8 cellular contexts compared by ENCODE assay signal in genomic region chr17:38349097-38349904, GRCh38. TPM values are rescaled to one million over a fixed set of nuclear protein-coding genes. Genes with fewer than 3 reads are reported as not detected.
DNase-seq lines count a peak whose midpoint lies in the region; ATAC-seq and TF ChIP-seq lines count a peak whose summit lies in the region.

No MANE protein-coding gene starts in this region.

- H3K27ac Mint-ChIP-seq in osteocyte (ENCODE audit: unreplicated experiment): peak overlapping the region; percentile 16

- peak overlapping the region in 3 of 4 donors; percentile 42 to 96 (median 65) for H3K27ac ChIP-seq in gastroesophageal sphincter
- H3K27ac ChIP-seq in thoracic aorta: no peak overlapping the region

- H3K9me3 ChIP-seq in gastroesophageal sphincter (no peaks in the 10 kb centered on the region), thoracic aorta (no peaks in the 10 kb centered on the region)

- H3K36me3 ChIP-seq in gastroesophageal sphincter (no peaks in the 10 kb centered on the region), thoracic aorta (no peaks in the 10 kb centered on the region)

- TF ChIP-seq POLR2A in gastroesophageal sphincter (IDR thresholded peaks at IDR 0.05): no peak

- DNase-seq in EH (ENCODE audit: low read depth) (peak; percentile 84), NAMALWA (ENCODE audit: low spot score) (peak; percentile 94), SHP77 (lab: John Stamatoyannopoulos, UW) (peak; percentile 66 to 78), osteocyte (ENCODE audit: extremely low spot score, unreplicated experiment) (no peak), thoracic aorta (ENCODE audit: low spot score) (peak; percentile 55)
- peak; percentile 68 for DNase-seq in activated T-helper 9 cell treated with anti-CD3 and anti-CD28 coated beads, Interleukin-2, amount 50 U/mL, for 16 hours (ENCODE audit: low read depth)

- H3K4me3 ChIP-seq in gastroesophageal sphincter (no peak overlapping the region), thoracic aorta (no peak overlapping the region)

- H3K27me3 Mint-ChIP-seq in osteocyte (ENCODE audit: unreplicated experiment): no peaks in the 10 kb centered on the region

- peak in 3 of 4 experiments; percentile 81 to 91 (median 85) for TF ChIP-seq CTCF in gastroesophageal sphincter (IDR thresholded peaks at IDR 0.05)
- peak; percentile 94 for TF ChIP-seq CTCF in osteocyte (IDR thresholded peaks at IDR 0.05)
- TF ChIP-seq CTCF in thoracic aorta (IDR thresholded peaks at IDR 0.05): peak; percentile 89

- H3K36me3 Mint-ChIP-seq in osteocyte (ENCODE audit: unreplicated experiment): no peaks in the 10 kb centered on the region

- ATAC-seq in gastroesophageal sphincter (peak; percentile 42), thoracic aorta (ENCODE audit: insufficient number of reproducible peaks, low FRiP score, low read depth) (peak; percentile 67), HG02610 (IDR thresholded peaks at IDR 0.05; ENCODE audit: unreplicated experiment) (no peak)

- H3K4me1 ChIP-seq in gastroesophageal sphincter (peaks cover 0 to 24% (median 8%) of the 10 kb centered on the region in 3 donors), thoracic aorta (ENCODE audit: control insufficient read depth in 1 of 2, low read depth in 2 of 2) (peaks cover 12 to 13% of the 10 kb centered on the region in 2 donors)

- WGBS in gastroesophageal sphincter (ENCODE audit: low coverage in 1 of 2), 2 donors: 2 to 20% methylated on average over 7 to 8 of the region's 10 CpGs

- H3K27me3 ChIP-seq in gastroesophageal sphincter: no peaks in the 10 kb centered on the region
- no peaks in the 10 kb centered on the region for H3K27me3 ChIP-seq in thoracic aorta (replicated peaks; ENCODE audit: insufficient read depth)

- H3K4me1 Mint-ChIP-seq in osteocyte (ENCODE audit: unreplicated experiment): peaks cover 23% of the 10 kb centered on the region

- no peak overlapping the region for H3K4me3 Mint-ChIP-seq in osteocyte (ENCODE audit: unreplicated experiment)

- H3K9me3 Mint-ChIP-seq in osteocyte (ENCODE audit: unreplicated experiment): no peaks in the 10 kb centered on the region

- TF ChIP-seq EP300 in gastroesophageal sphincter (IDR thresholded peaks at IDR 0.05): no peak

RNA-seq across cellular contexts. Expression of gene SOCS7, which starts 2.3 kb away (rescaled TPM):
- 10 to 100 TPM; 13.2 to 19.1 (median 15.7) TPM for total RNA-seq in gastroesophageal sphincter
- total RNA-seq in osteocyte: 17.3 and 19.1 TPM in 2 replicates
- total RNA-seq in thoracic aorta: 10 to 100 TPM; 14.3 to 21.9 TPM

RNA-seq across cellular contexts. Expression of gene GPR179, which starts 5.5 kb away (rescaled TPM):
- total RNA-seq in gastroesophageal sphincter: under 1 TPM in 2 of 4 donors, not detected in 2; 0.08 to 0.13 TPM
- 0.13 TPM in 1 of 2 replicates, not detected in the other for total RNA-seq in osteocyte
- total RNA-seq in thoracic aorta: under 1 TPM in 1 of 2 donors, not detected in 1; 0.42 TPM

RNA-seq across cellular contexts. Expression of gene MRPL45, which starts 52.3 kb away (rescaled TPM):
- total RNA-seq in gastroesophageal sphincter: 10 to 100 TPM; 23.1 to 32.4 (median 28.7) TPM
- 38.2 and 40.2 TPM in 2 replicates for total RNA-seq in osteocyte
- total RNA-seq in thoracic aorta: 10 to 100 TPM in 1 of 2 donors, 1 to 10 TPM in 1; 9.0 to 10.7 TPM

Comparison
In these comparisons a context has a peak if more than half of its experiments do, and no peak if none do; other contexts are left out.
1. H3K27ac ChIP-seq: peak in gastroesophageal sphincter (3 of 4); none in thoracic aorta (0 of 2).
2. Peak in every context shown above with its lines, with median percentiles within 50 percentile points of each other: CTCF ChIP-seq.